ENCODE assay signal across 8 cellular contexts in the genomic region with DNA sequence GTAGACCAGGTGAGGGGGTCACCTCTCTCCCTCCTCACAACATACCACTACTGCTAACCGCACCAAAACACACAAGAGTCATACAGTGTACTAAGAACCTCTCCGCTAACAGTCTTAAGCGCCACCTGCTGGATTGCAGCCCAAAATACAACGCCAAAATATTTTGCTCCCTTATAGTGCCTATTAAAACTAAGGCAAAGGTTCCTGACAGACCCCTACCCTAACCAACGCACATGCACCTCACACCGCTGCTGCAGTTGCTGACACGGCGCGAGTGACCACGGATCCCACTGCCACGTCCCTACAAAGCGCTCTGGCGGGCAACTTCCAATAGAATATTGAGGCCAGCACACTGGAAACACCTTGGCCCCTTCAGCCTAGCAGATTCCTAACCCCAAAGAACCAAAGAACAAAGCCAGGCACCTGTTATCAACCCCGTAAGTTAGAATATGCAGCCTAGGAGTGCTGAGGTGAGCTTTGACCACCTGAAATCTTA.
DNase-seq lines count a peak whose midpoint lies in the region; ATAC-seq and TF ChIP-seq lines count a peak whose summit lies in the region.

No MANE protein-coding gene starts in this region.

- peaks cover 7% of the 10 kb centered on the region for H3K4me1 ChIP-seq in OCI-LY1 (ENCODE audit: insufficient read depth, low read length, severe bottlenecking)
- H3K4me1 ChIP-seq in neutrophil (ENCODE audit: control insufficient read depth in 1 of 2, insufficient read depth in 1 of 2, low read depth in 1 of 2, low read length in 1 of 2) = no peaks in the 10 kb centered on the region

- TF ChIP-seq CTCF in OCI-LY1 (IDR thresholded peaks at IDR 0.05; ENCODE audit: low read length) (peak; percentile 85), endothelial cell (IDR thresholded peaks at IDR 0.05; ENCODE audit: unreplicated experiment) (peak; percentile 82), neutrophil (IDR thresholded peaks at IDR 0.05) (peak; percentile 45)

- no peaks in the 10 kb centered on the region for H3K9me2 ChIP-seq in OCI-LY1 (ENCODE audit: low read depth, low read length)

- H3K9me3 ChIP-seq in OCI-LY1 (ENCODE audit: low read length) (no peaks in the 10 kb centered on the region), neutrophil (peaks cover 5% of the 10 kb centered on the region)

- no peak overlapping the region for H3K27ac Mint-ChIP-seq in endothelial cell (ENCODE audit: unreplicated experiment)

- no peaks in the 10 kb centered on the region for H3K27me3 Mint-ChIP-seq in endothelial cell (ENCODE audit: unreplicated experiment)

- H3K79me2 ChIP-seq in OCI-LY1 (ENCODE audit: insufficient read depth, low read length) = no peaks in the 10 kb centered on the region

- H4K20me1 ChIP-seq in OCI-LY1 (ENCODE audit: insufficient read depth, low read length) = no peaks in the 10 kb centered on the region

- H3F3A ChIP-seq in OCI-LY1 (ENCODE audit: insufficient read depth, low read length) = no peaks in the 10 kb centered on the region

- peak; percentile 31 for DNase-seq in activated CD4-positive, alpha-beta T cell treated with anti-CD3 and anti-CD28 coated beads for 48 hours
- DNase-seq in activated CD4-positive, alpha-beta T cell treated with anti-CD3 and anti-CD28 coated beads, Interleukin-2, amount 50 U/mL, for 1 hour = no peak
- DNase-seq in endothelial cell (ENCODE audit: low spot score) (peak; percentile 67), mesenteric fat pad (ENCODE audit: low spot score) (no peak)

- H3K36me3 Mint-ChIP-seq in endothelial cell (ENCODE audit: low read depth, unreplicated experiment) = peaks cover 5% of the 10 kb centered on the region

- H3K4me3 ChIP-seq in OCI-LY1 (ENCODE audit: low read depth, low read length, poor library complexity, severe bottlenecking) (no peak overlapping the region), neutrophil (ENCODE audit: low read depth in 1 of 2, low read length in 1 of 2) (no peak overlapping the region)

- no peaks in the 10 kb centered on the region for H3K4me1 Mint-ChIP-seq in endothelial cell (ENCODE audit: unreplicated experiment)

- no peaks in the 10 kb centered on the region for H3K9me3 Mint-ChIP-seq in endothelial cell (ENCODE audit: unreplicated experiment)

- H3K27me3 ChIP-seq in OCI-LY1 (ENCODE audit: insufficient read depth, low read length) (no peaks in the 10 kb centered on the region), neutrophil (no peaks in the 10 kb centered on the region)

- H3K36me3 ChIP-seq in OCI-LY1 (ENCODE audit: insufficient read depth, low read length) (no peaks in the 10 kb centered on the region), neutrophil (no peaks in the 10 kb centered on the region)

- H3K4me3 Mint-ChIP-seq in endothelial cell (ENCODE audit: unreplicated experiment) = no peak overlapping the region

- H3K27ac ChIP-seq in OCI-LY1 (ENCODE audit: low read depth, low read length, poor library complexity, severe bottlenecking) (no peak overlapping the region), neutrophil (no peak overlapping the region)

- no peak overlapping the region for H3K4me2 ChIP-seq in OCI-LY1 (ENCODE audit: low read length)

- H3K9ac ChIP-seq in OCI-LY1 (ENCODE audit: low read length) = no peak overlapping the region

- ATAC-seq in GM19455 (IDR thresholded peaks at IDR 0.05; ENCODE audit: unreplicated experiment) = peak; percentile 95
- ATAC-seq in HG03280 (IDR thresholded peaks at IDR 0.05; ENCODE audit: unreplicated experiment) = peak; percentile 96

- H2AFZ ChIP-seq in OCI-LY1 (ENCODE audit: low read length) = no peak overlapping the region

Comparison
In these comparisons a context has a peak if more than half of its experiments do, and no peak if none do; other contexts are left out.
1. DNase-seq: peak in activated CD4-positive, alpha-beta T cell treated with anti-CD3 and anti-CD28 coated beads for 48 hours (single experiment) and endothelial cell (single experiment); none in activated CD4-positive, alpha-beta T cell treated with anti-CD3 and anti-CD28 coated beads, Interleukin-2, amount 50 U/mL, for 1 hour (single experiment) and mesenteric fat pad (single experiment).
2. Peak in every context shown above with its lines, with median percentiles within 50 percentile points of each other: CTCF ChIP-seq.